In the genomic region with DNA sequence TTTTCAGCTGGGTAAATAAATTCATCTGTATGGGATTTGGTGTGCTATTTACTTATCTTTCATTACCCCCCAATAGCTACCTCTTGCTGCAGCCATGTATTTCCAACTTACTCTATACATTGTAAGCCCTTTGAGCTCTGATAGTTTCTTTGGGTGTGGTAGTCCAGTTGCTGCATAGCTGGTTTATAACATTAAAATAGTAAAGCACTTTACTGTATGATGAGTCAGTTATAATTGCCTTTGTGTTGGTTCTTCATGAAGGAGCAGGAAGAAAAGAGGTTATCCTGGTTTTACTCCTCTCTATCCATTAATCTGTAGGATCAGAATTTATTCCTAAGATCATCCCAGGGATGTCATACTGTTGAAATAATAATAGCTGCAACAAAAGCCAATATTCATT, we compare ENCODE assay signal across 30 cellular contexts.
"Had no signal": no experiment of that assay in that cellular context is flagged by ENCODE, and none has a peak within 500 bp of the region (broad histone marks: within the 10 kb centered on the region; RNA-seq: fewer than 3 reads in every experiment).

No MANE protein-coding gene starts in this region.

- H3K36me3 ChIP-seq: brain microvascular endothelial cell, esophagus squamous epithelium, ovary, sigmoid colon, vagina had no signal

- H3K4me1 ChIP-seq: esophagus squamous epithelium, heart right ventricle, sigmoid colon, upper lobe of left lung, vagina had no signal

- DNase-seq: activated CD4-positive, alpha-beta memory T cell treated with anti-CD3 and anti-CD28 coated beads, Interleukin-2, amount 10 ng/mL, durations not matched to agents 7 days and 5 days; activated CD4-positive, alpha-beta T cell treated with anti-CD3 and anti-CD28 coated beads for 1 hour; activated CD4-positive, alpha-beta T cell treated with anti-CD3 and anti-CD28 coated beads, Interleukin-2, amount 10 ng/mL, durations not matched to agents 7 days and 5 days; activated gamma-delta T cell treated with Interleukin-2 at 50 U/mL for 16 hours; activated naive CD4-positive, alpha-beta T cell treated with anti-CD3 and anti-CD28 coated beads, Interleukin-2, amount 50 U/mL, for 16 hours; activated T-cell treated with anti-CD3 and anti-CD28 coated beads, Interleukin-2, amount 50 U/mL, for 4 hours; amniotic stem cell; brain microvascular endothelial cell; caudate nucleus; endodermal cell; esophagus squamous epithelium; foreskin melanocyte; heart right ventricle; islet precursor cell; mammary epithelial cell; naive thymus-derived CD4-positive, alpha-beta T cell; ovary; retina; sigmoid colon; stimulated activated CD4-positive, alpha-beta T cell treated with anti-CD3 and anti-CD28 coated beads, Interleukin-1b, Interleukin-23, amount 100 ng/mL, for 48 hours; stimulated activated CD4-positive, alpha-beta T cell treated with anti-CD3 and anti-CD28 coated beads, Interleukin-4, amount 100 ng/mL, for 4 hours; stimulated activated CD8-positive, alpha-beta memory T cell treated with anti-CD3 and anti-CD28 coated beads, Interleukin-4, amount 100 ng/mL, for 48 hours; stimulated activated naive CD8-positive, alpha-beta T cell treated with anti-CD3 and anti-CD28 coated beads, Interleukin-15, amount 100 ng/mL, for 72 hours; substantia nigra; T-helper 2 cell; upper lobe of left lung had no signal

- H3K4me3 ChIP-seq: esophagus squamous epithelium, heart right ventricle, ovary, sigmoid colon, smooth muscle cell, upper lobe of left lung, vagina had no signal

- H3K9me3 ChIP-seq: esophagus squamous epithelium, heart right ventricle, ovary, sigmoid colon, upper lobe of left lung, vagina had no signal

- ATAC-seq: activated T-cell treated with anti-CD3 and anti-CD28 coated beads, Interleukin-2, amount 50 U/mL, for 4 hours; activated T-helper 17 cell treated with anti-CD3 and anti-CD28 coated beads, Interleukin-2, amount 50 U/mL, for 72 hours; heart right ventricle; naive thymus-derived CD4-positive, alpha-beta T cell; stimulated activated memory B cell treated with anti-CD40 and anti-IgM and Interleukin-4, amounts not matched to agents 10 μg/mL and 1 μg/mL and 100 μg/mL, for 72 hours; stimulated activated naive CD8-positive, alpha-beta T cell treated with anti-CD3 and anti-CD28 coated beads, Interleukin-15, amount 100 ng/mL, for 72 hours had no signal

- H3K27ac ChIP-seq: brain microvascular endothelial cell, esophagus squamous epithelium, heart right ventricle, ovary, sigmoid colon, upper lobe of left lung, vagina had no signal

- H3K27me3 ChIP-seq: heart right ventricle, ovary, sigmoid colon, upper lobe of left lung, vagina had no signal
